8 cellular contexts compared by ENCODE assay signal in the genomic region with DNA sequence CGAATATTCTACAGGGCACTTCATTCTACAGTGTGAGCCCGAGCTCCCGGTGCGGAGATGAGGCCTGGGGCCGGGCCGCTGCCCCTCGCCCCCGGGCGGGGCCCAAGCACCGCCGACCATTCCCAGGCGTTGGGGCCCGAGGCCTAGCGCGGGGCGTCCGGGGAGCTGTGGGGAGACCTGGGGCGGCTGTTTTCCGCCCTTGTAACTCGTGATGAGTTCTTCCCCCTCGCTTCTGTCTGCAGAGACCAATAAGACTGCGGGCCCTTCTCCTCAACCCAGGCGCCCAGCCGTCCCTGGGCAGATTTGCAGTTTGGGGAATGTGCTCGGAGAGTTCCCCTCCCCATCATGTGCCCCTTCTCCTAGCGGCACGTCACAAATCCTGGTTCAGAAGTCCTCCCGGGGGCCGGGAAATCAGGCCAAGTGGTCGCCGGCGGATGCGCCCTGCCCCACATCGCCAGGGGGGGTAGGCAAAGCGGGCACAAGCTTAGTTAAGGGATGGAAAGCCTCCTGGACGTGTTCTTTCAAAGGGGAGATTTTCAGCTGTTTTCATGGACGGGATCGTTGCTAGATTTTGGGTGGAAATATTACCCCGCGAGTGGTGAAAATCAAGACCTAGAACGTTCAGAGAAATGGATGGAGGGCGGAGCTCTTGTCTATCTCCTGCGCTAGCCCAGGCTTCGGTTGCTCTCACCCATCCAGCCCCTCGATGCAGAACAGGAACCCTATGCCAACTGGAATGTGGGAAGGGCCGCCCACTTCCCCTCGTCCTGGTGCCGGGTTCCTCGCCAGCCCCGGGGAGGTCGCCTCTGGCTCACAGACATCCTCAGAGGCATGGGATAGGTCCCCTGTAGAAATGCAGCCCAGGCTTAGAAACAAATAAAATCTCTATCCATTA. TPM values are rescaled to one million over a fixed set of nuclear protein-coding genes. Genes with fewer than 3 reads are reported as not detected.
DNase-seq lines count a peak whose midpoint lies in the region; ATAC-seq and TF ChIP-seq lines count a peak whose summit lies in the region.

No MANE protein-coding gene starts in this region.

- no peak for TF ChIP-seq CTCF in GM23338 (conservative IDR thresholded peaks at IDR 0.05; ENCODE audit: low read depth in 2 of 2)
- peak; percentile 16 for TF ChIP-seq CTCF in activated CD8-positive, alpha-beta T cell treated with anti-CD3 and anti-CD28 coated beads for 36 hours (IDR thresholded peaks at IDR 0.05)

- peaks cover 8% of the 10 kb centered on the region; the same call in 1 of the 2 replicates for H3F3A ChIP-seq in GM23338 (replicated peaks; ENCODE audit: low read depth)

- H4K20me1 ChIP-seq in GM23338 (replicated peaks; ENCODE audit: insufficient read depth), result no peaks in the 10 kb centered on the region

- peak overlapping the region; percentile 95 for H3K4me3 Mint-ChIP-seq in GM23338
- peak overlapping the region; percentile 90 for H3K4me3 Mint-ChIP-seq in activated CD8-positive, alpha-beta T cell treated with anti-CD3 and anti-CD28 coated beads for 36 hours
- H3K4me3 Mint-ChIP-seq in stimulated activated effector memory CD8-positive, alpha-beta T cell treated with anti-CD3 and anti-CD28 coated beads, Interleukin-12 subunit alpha, Interleukin-12 subunit beta, amount 100 ng/mL, for 72 hours, result peak overlapping the region; percentile 93

- peak overlapping the region; percentile 91 for H3K4me2 ChIP-seq in GM23338

- no peaks in the 10 kb centered on the region for H3K9me2 ChIP-seq in GM23338 (ENCODE audit: insufficient read depth)

- H2AFZ ChIP-seq in GM23338, result peak overlapping the region; percentile 80

- peaks cover 5% of the 10 kb centered on the region for H3K4me1 ChIP-seq in GM23338 (ENCODE audit: insufficient read depth)

- no peaks in the 10 kb centered on the region; the same call in 1 of the 2 replicates for H3K36me3 ChIP-seq in GM23338 (ENCODE audit: insufficient read depth)

- ATAC-seq in GM23338, result peak; percentile 28
- ATAC-seq in activated CD8-positive, alpha-beta T cell treated with anti-CD3 and anti-CD28 coated beads for 36 hours, result peak; percentile 5
- ATAC-seq in stimulated activated effector memory CD8-positive, alpha-beta T cell treated with anti-CD3 and anti-CD28 coated beads, Interleukin-12 subunit alpha, Interleukin-12 subunit beta, amount 100 ng/mL, for 72 hours, result peak; percentile 5

- POLR2A ChIA-PET in activated CD8-positive, alpha-beta T cell treated with anti-CD3 and anti-CD28 coated beads for 36 hours (lab: Charles Lee), result interaction anchor here (0.6 to 4.9 kb wide), 19 partner anchors 8 to 785 kb away, joined by 3 to 45 read pairs (median 5); partner anchors contain the start of genes HAAO, THADA and ZFP36L2

- intact Hi-C loops in activated CD8-positive, alpha-beta T cell treated with anti-CD3 and anti-CD28 coated beads for 36 hours (cut with micrococcal nuclease), result no loop called here

- DNase-seq in GM23338 (ENCODE audit: low spot score) (peak; percentile 86), NCI-H1105 treated with DMSO at 0.1 percent for 48 hours (lab: John Stamatoyannopoulos, UW) (peak; percentile 49), epithelial cell of prostate (ENCODE audit: low read depth, low spot score) (no peak), midbrain (lab: John Stamatoyannopoulos, UW) (peak; percentile 74), SIG-M5 (lab: John Stamatoyannopoulos, UW) (no peak)
- peak; percentile 49 for DNase-seq in activated CD8-positive, alpha-beta T cell treated with anti-CD3 and anti-CD28 coated beads for 36 hours
- DNase-seq in stimulated activated effector memory CD8-positive, alpha-beta T cell treated with anti-CD3 and anti-CD28 coated beads, Interleukin-12 subunit alpha, Interleukin-12 subunit beta, amount 100 ng/mL, for 72 hours (ENCODE audit: low spot score in 2 of 2), result peak in 1 of 2 donors; percentile 38

- H3K27me3 Mint-ChIP-seq in GM23338 (ENCODE audit: insufficient read depth, low read depth, poor library complexity), result peaks cover 19% of the 10 kb centered on the region
- H3K27me3 Mint-ChIP-seq in activated CD8-positive, alpha-beta T cell treated with anti-CD3 and anti-CD28 coated beads for 36 hours, result no peaks in the 10 kb centered on the region

- peak; percentile 11 for TF ChIP-seq POLR2A in GM10847 (IDR thresholded peaks at IDR 0.05; ENCODE audit: extremely low read depth, insufficient read length)

- no peaks in the 10 kb centered on the region for H3K27me3 ChIP-seq in GM23338 (ENCODE audit: insufficient read depth)

- H3K27ac Mint-ChIP-seq in GM23338, result peak overlapping the region; percentile 96
- peak overlapping the region; percentile 99 for H3K27ac Mint-ChIP-seq in activated CD8-positive, alpha-beta T cell treated with anti-CD3 and anti-CD28 coated beads for 36 hours
- peak overlapping the region; percentile 100 for H3K27ac Mint-ChIP-seq in stimulated activated effector memory CD8-positive, alpha-beta T cell treated with anti-CD3 and anti-CD28 coated beads, Interleukin-12 subunit alpha, Interleukin-12 subunit beta, amount 100 ng/mL, for 72 hours

- no peaks in the 10 kb centered on the region for H3K79me2 ChIP-seq in GM23338 (replicated peaks; ENCODE audit: insufficient read depth)

- peaks cover 7% of the 10 kb centered on the region for H3K4me1 Mint-ChIP-seq in GM23338
- H3K4me1 Mint-ChIP-seq in activated CD8-positive, alpha-beta T cell treated with anti-CD3 and anti-CD28 coated beads for 36 hours (ENCODE audit: low read depth), result peaks cover 11% of the 10 kb centered on the region
- peaks cover 18% of the 10 kb centered on the region for H3K4me1 Mint-ChIP-seq in stimulated activated effector memory CD8-positive, alpha-beta T cell treated with anti-CD3 and anti-CD28 coated beads, Interleukin-12 subunit alpha, Interleukin-12 subunit beta, amount 100 ng/mL, for 72 hours

- peaks cover 15% of the 10 kb centered on the region; the same call in 2 of the 3 replicates for H3K9me3 Mint-ChIP-seq in GM23338
- H3K9me3 Mint-ChIP-seq in activated CD8-positive, alpha-beta T cell treated with anti-CD3 and anti-CD28 coated beads for 36 hours, result peaks cover 5% of the 10 kb centered on the region
- peaks cover 4% of the 10 kb centered on the region for H3K9me3 Mint-ChIP-seq in stimulated activated effector memory CD8-positive, alpha-beta T cell treated with anti-CD3 and anti-CD28 coated beads, Interleukin-12 subunit alpha, Interleukin-12 subunit beta, amount 100 ng/mL, for 72 hours

- H3K36me3 Mint-ChIP-seq in GM23338 (ENCODE audit: low read depth), result peaks cover 13% of the 10 kb centered on the region
- peaks cover 4% of the 10 kb centered on the region for H3K36me3 Mint-ChIP-seq in activated CD8-positive, alpha-beta T cell treated with anti-CD3 and anti-CD28 coated beads for 36 hours (ENCODE audit: low read depth)
- peaks cover 24% of the 10 kb centered on the region for H3K36me3 Mint-ChIP-seq in stimulated activated effector memory CD8-positive, alpha-beta T cell treated with anti-CD3 and anti-CD28 coated beads, Interleukin-12 subunit alpha, Interleukin-12 subunit beta, amount 100 ng/mL, for 72 hours

- H3K27ac ChIP-seq in GM23338 (ENCODE audit: low read depth) (peak overlapping the region; percentile 95), epithelial cell of prostate (peak overlapping the region; percentile 92)

- H3K4me3 ChIP-seq in GM23338, result peak overlapping the region; percentile 96

- CTCF ChIA-PET in activated CD8-positive, alpha-beta T cell treated with anti-CD3 and anti-CD28 coated beads for 36 hours (lab: Charles Lee), result interaction anchor here (1.1 to 2.9 kb wide), 11 partner anchors 8 to 766 kb away, joined by 3 to 20 read pairs (median 6); partner anchors contain the start of gene HAAO

TF ChIP-seq in GM23338, 12 proteins besides CTCF, POLR2A, EP300 and RAD21:
- TF ChIP-seq POLR2AphosphoS5 (IDR thresholded peaks at IDR 0.05; ENCODE audit: low read depth) (peak; percentile 47), CREB1 (CRISPR knock-in tag; IDR thresholded peaks at IDR 0.05; ENCODE audit: low read depth) (peak; percentile 58), REST (IDR thresholded peaks at IDR 0.05; ENCODE audit: unreplicated experiment) (no peak), ZNF331 (CRISPR knock-in tag; IDR thresholded peaks at IDR 0.05; ENCODE audit: low read depth) (no peak)

RNA-seq across cellular contexts. Expression of gene HAAO, which starts 18.8 kb away (rescaled TPM):
- total RNA-seq in GM23338 (2014; rRNA removed; shearing (Covaris generic)), result 0.97 and 2.6 TPM in 2 replicates
- polyA plus RNA-seq in GM23338 (2016; fragmentation: Nextera tagmentation; extraction: Ambion mirVana), result 2.4 and 3.2 TPM in 2 replicates
- total RNA-seq in activated CD8-positive, alpha-beta T cell treated with anti-CD3 and anti-CD28 coated beads for 36 hours, result 1 to 10 TPM in 1 of 2 experiments, under 1 TPM in 1; 0.63 to 1.0 TPM

RNA-seq across cellular contexts. Expression of gene OXER1, which starts 47.3 kb away (rescaled TPM):
- total RNA-seq in GM23338 (2014; rRNA removed; shearing (Covaris generic)), result 0.31 and 0.69 TPM in 2 replicates
- polyA plus RNA-seq in GM23338 (2016; fragmentation: Nextera tagmentation; extraction: Ambion mirVana), result 1.2 and 1.5 TPM in 2 replicates
- under 1 TPM in 1 of 2 experiments, not detected in 1; 0.40 TPM for total RNA-seq in activated CD8-positive, alpha-beta T cell treated with anti-CD3 and anti-CD28 coated beads for 36 hours

Comparison
In these comparisons a context has a peak if more than half of its experiments do, and no peak if none do; other contexts are left out.
1. DNase-seq: peak in GM23338 (single experiment), NCI-H1105 treated with DMSO at 0.1 percent for 48 hours (single experiment), activated CD8-positive, alpha-beta T cell treated with anti-CD3 and anti-CD28 coated beads for 36 hours (single experiment) and midbrain (single experiment); none in epithelial cell of prostate (single experiment) and SIG-M5 (single experiment).
2. Peak in every context shown above with its lines, with median percentiles within 50 percentile points of each other: ATAC-seq, H3K27ac Mint-ChIP-seq and H3K4me3 Mint-ChIP-seq.